In genomic region chr11:72112541-72113136, GRCh38 we compare ENCODE assay signal across 1 cellular context.
A peak's percentile ranks its signal among the peaks of the same experiment; 100 is the strongest.
TF ChIP-seq lines count a peak whose summit lies in the region.

Gene ANAPC15, minus strand, starts transcription at chr11:72112695. Its CDS starts 1,419 bp downstream, at chr11:72111276.

TF ChIP-seq in HepG2, 621 proteins besides CTCF, POLR2A, EP300 and RAD21 (continued from another document and continues in another):
- TF ChIP-seq ZNF883 (CRISPR knock-in tag; IDR thresholded peaks at IDR 0.05; ENCODE audit: not compliant biosample characterization) = no peak
- TF ChIP-seq ZKSCAN1 (IDR thresholded peaks at IDR 0.05; ENCODE audit: low read length) = no peak
- TF ChIP-seq RFXAP (CRISPR knock-in tag; IDR thresholded peaks at IDR 0.05; ENCODE audit: borderline replicate concordance) = no peak
- TF ChIP-seq, protein P1, sequence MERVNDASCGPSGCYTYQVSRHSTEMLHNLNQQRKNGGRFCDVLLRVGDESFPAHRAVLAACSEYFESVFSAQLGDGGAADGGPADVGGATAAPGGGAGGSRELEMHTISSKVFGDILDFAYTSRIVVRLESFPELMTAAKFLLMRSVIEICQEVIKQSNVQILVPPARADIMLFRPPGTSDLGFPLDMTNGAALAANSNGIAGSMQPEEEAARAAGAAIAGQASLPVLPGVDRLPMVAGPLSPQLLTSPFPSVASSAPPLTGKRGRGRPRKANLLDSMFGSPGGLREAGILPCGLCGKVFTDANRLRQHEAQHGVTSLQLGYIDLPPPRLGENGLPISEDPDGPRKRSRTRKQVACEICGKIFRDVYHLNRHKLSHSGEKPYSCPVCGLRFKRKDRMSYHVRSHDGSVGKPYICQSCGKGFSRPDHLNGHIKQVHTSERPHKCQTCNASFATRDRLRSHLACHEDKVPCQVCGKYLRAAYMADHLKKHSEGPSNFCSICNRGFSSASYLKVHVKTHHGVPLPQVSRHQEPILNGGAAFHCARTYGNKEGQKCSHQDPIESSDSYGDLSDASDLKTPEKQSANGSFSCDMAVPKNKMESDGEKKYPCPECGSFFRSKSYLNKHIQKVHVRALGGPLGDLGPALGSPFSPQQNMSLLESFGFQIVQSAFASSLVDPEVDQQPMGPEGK (CRISPR knock-in tag; IDR thresholded peaks at IDR 0.05) = no peak
- TF ChIP-seq, protein P2, sequence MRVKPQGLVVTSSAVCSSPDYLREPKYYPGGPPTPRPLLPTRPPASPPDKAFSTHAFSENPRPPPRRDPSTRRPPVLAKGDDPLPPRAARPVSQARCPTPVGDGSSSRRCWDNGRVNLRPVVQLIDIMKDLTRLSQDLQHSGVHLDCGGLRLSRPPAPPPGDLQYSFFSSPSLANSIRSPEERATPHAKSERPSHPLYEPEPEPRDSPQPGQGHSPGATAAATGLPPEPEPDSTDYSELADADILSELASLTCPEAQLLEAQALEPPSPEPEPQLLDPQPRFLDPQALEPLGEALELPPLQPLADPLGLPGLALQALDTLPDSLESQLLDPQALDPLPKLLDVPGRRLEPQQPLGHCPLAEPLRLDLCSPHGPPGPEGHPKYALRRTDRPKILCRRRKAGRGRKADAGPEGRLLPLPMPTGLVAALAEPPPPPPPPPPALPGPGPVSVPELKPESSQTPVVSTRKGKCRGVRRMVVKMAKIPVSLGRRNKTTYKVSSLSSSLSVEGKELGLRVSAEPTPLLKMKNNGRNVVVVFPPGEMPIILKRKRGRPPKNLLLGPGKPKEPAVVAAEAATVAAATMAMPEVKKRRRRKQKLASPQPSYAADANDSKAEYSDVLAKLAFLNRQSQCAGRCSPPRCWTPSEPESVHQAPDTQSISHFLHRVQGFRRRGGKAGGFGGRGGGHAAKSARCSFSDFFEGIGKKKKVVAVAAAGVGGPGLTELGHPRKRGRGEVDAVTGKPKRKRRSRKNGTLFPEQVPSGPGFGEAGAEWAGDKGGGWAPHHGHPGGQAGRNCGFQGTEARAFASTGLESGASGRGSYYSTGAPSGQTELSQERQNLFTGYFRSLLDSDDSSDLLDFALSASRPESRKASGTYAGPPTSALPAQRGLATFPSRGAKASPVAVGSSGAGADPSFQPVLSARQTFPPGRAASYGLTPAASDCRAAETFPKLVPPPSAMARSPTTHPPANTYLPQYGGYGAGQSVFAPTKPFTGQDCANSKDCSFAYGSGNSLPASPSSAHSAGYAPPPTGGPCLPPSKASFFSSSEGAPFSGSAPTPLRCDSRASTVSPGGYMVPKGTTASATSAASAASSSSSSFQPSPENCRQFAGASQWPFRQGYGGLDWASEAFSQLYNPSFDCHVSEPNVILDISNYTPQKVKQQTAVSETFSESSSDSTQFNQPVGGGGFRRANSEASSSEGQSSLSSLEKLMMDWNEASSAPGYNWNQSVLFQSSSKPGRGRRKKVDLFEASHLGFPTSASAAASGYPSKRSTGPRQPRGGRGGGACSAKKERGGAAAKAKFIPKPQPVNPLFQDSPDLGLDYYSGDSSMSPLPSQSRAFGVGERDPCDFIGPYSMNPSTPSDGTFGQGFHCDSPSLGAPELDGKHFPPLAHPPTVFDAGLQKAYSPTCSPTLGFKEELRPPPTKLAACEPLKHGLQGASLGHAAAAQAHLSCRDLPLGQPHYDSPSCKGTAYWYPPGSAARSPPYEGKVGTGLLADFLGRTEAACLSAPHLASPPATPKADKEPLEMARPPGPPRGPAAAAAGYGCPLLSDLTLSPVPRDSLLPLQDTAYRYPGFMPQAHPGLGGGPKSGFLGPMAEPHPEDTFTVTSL (CRISPR knock-in tag; IDR thresholded peaks at IDR 0.05; ENCODE audit: borderline replicate concordance) = no peak
- peak; percentile 40; the same call in 1 of the 2 replicates for TF ChIP-seq DR1 (CRISPR knock-in tag; IDR thresholded peaks at IDR 0.05)
- TF ChIP-seq, protein P3, sequence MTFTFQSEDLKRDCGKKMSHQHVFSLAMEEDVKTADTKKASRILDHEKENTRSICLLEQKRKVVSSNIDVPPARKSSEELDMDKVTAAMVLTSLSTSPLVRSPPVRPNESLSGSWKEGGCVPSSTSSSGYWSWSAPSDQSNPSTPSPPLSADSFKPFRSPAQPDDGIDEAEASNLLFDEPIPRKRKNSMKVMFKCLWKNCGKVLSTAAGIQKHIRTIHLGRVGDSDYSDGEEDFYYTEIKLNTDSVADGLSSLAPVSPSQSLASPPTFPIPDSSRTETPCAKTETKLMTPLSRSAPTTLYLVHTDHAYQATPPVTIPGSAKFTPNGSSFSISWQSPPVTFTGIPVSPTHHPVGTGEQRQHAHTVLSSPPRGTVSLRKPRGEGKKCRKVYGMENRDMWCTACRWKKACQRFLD (CRISPR knock-in tag; IDR thresholded peaks at IDR 0.05; ENCODE audit: borderline replicate concordance) = no peak
- no peak for TF ChIP-seq GATAD2A (CRISPR knock-in tag; IDR thresholded peaks at IDR 0.05)
- no peak for TF ChIP-seq GMEB2 (CRISPR knock-in tag; IDR thresholded peaks at IDR 0.05; ENCODE audit: low read depth)
- TF ChIP-seq PBX2 (CRISPR knock-in tag; IDR thresholded peaks at IDR 0.05) = no peak
- TF ChIP-seq NR2F6 (IDR thresholded peaks at IDR 0.05) = 0 out of 2 replicates have a peak, but pooled peaks have one; percentile 40
- TF ChIP-seq NR2F6 (CRISPR knock-in tag; IDR thresholded peaks at IDR 0.05) = 0 out of 2 replicates have a peak, but pooled peaks have one; percentile 31
- no peak for TF ChIP-seq ARNTL (CRISPR knock-in tag; IDR thresholded peaks at IDR 0.05)
- peak; percentile 99 for TF ChIP-seq NR2C2 (CRISPR knock-in tag; IDR thresholded peaks at IDR 0.05; ENCODE audit: borderline replicate concordance)
- peak; percentile 79; the same call in 1 of the 2 replicates for TF ChIP-seq NFKBIZ (CRISPR knock-in tag; IDR thresholded peaks at IDR 0.05)
- no peak for TF ChIP-seq ZNF274 (CRISPR knock-in tag; IDR thresholded peaks at IDR 0.05)
- no peak for TF ChIP-seq RARG (CRISPR knock-in tag; IDR thresholded peaks at IDR 0.05; ENCODE audit: low read depth)
- TF ChIP-seq, protein P4, sequence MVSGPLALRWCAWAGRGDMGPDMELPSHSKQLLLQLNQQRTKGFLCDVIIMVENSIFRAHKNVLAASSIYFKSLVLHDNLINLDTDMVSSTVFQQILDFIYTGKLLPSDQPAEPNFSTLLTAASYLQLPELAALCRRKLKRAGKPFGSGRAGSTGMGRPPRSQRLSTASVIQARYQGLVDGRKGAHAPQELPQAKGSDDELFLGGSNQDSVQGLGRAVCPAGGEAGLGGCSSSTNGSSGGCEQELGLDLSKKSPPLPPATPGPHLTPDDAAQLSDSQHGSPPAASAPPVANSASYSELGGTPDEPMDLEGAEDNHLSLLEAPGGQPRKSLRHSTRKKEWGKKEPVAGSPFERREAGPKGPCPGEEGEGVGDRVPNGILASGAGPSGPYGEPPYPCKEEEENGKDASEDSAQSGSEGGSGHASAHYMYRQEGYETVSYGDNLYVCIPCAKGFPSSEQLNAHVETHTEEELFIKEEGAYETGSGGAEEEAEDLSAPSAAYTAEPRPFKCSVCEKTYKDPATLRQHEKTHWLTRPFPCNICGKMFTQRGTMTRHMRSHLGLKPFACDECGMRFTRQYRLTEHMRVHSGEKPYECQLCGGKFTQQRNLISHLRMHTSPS (CRISPR knock-in tag; IDR thresholded peaks at IDR 0.05; ENCODE audit: low read depth) = no peak
- no peak for TF ChIP-seq ZNF121 (CRISPR knock-in tag; IDR thresholded peaks at IDR 0.05)
- TF ChIP-seq ZNF772 (CRISPR knock-in tag; IDR thresholded peaks at IDR 0.05) = no peak
- no peak for TF ChIP-seq NRL (CRISPR knock-in tag; IDR thresholded peaks at IDR 0.05; ENCODE audit: borderline replicate concordance)
- TF ChIP-seq ZC3H4 (CRISPR knock-in tag; IDR thresholded peaks at IDR 0.05; ENCODE audit: borderline replicate concordance) = peak; percentile 11; the same call in 1 of the 2 replicates
- TF ChIP-seq ZNF232 (CRISPR knock-in tag; IDR thresholded peaks at IDR 0.05; ENCODE audit: borderline replicate concordance) = peak; percentile 57; the same call in 1 of the 2 replicates
- TF ChIP-seq, protein P5, sequence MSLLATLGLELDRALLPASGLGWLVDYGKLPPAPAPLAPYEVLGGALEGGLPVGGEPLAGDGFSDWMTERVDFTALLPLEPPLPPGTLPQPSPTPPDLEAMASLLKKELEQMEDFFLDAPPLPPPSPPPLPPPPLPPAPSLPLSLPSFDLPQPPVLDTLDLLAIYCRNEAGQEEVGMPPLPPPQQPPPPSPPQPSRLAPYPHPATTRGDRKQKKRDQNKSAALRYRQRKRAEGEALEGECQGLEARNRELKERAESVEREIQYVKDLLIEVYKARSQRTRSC (CRISPR knock-in tag; IDR thresholded peaks at IDR 0.05; ENCODE audit: low read depth) = no peak
- TF ChIP-seq KMT2A (CRISPR knock-in tag; IDR thresholded peaks at IDR 0.05) = no peak; the same call in 1 of the 2 replicates
- no peak for TF ChIP-seq REXO4 (CRISPR knock-in tag; IDR thresholded peaks at IDR 0.05; ENCODE audit: borderline replicate concordance)
- TF ChIP-seq ZMAT5 (CRISPR knock-in tag; IDR thresholded peaks at IDR 0.05; ENCODE audit: borderline replicate concordance, low read depth) = no peak
- TF ChIP-seq MATR3 (CRISPR knock-in tag; IDR thresholded peaks at IDR 0.05) = no peak
- no peak for TF ChIP-seq KLF15 (CRISPR knock-in tag; IDR thresholded peaks at IDR 0.05; ENCODE audit: borderline replicate concordance)
- TF ChIP-seq ZNF672 (CRISPR knock-in tag; IDR thresholded peaks at IDR 0.05) = no peak
- TF ChIP-seq RCOR2 (CRISPR knock-in tag; IDR thresholded peaks at IDR 0.05) = no peak
- no peak for TF ChIP-seq BCLAF1 (IDR thresholded peaks at IDR 0.05)
- peak; percentile 4; the same call in 1 of the 2 replicates for TF ChIP-seq TBX3 (IDR thresholded peaks at IDR 0.05; ENCODE audit: borderline replicate concordance)
- TF ChIP-seq, protein P6, sequence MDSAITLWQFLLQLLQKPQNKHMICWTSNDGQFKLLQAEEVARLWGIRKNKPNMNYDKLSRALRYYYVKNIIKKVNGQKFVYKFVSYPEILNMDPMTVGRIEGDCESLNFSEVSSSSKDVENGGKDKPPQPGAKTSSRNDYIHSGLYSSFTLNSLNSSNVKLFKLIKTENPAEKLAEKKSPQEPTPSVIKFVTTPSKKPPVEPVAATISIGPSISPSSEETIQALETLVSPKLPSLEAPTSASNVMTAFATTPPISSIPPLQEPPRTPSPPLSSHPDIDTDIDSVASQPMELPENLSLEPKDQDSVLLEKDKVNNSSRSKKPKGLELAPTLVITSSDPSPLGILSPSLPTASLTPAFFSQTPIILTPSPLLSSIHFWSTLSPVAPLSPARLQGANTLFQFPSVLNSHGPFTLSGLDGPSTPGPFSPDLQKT (CRISPR knock-in tag; IDR thresholded peaks at IDR 0.05; ENCODE audit: borderline replicate concordance) = no peak
- TF ChIP-seq ZNF816 (CRISPR knock-in tag; IDR thresholded peaks at IDR 0.05; ENCODE audit: borderline replicate concordance) = no peak
- no peak for TF ChIP-seq ZNF331 (CRISPR knock-in tag; IDR thresholded peaks at IDR 0.05)
- TF ChIP-seq PHF5A (CRISPR knock-in tag; IDR thresholded peaks at IDR 0.05; ENCODE audit: low read depth, unreplicated experiment) = peak; percentile 22
- peak; percentile 48; the same call in 1 of the 2 replicates for TF ChIP-seq RNF2 (conservative IDR thresholded peaks at IDR 0.05; ENCODE audit: low read depth)
- TF ChIP-seq, protein P7, sequence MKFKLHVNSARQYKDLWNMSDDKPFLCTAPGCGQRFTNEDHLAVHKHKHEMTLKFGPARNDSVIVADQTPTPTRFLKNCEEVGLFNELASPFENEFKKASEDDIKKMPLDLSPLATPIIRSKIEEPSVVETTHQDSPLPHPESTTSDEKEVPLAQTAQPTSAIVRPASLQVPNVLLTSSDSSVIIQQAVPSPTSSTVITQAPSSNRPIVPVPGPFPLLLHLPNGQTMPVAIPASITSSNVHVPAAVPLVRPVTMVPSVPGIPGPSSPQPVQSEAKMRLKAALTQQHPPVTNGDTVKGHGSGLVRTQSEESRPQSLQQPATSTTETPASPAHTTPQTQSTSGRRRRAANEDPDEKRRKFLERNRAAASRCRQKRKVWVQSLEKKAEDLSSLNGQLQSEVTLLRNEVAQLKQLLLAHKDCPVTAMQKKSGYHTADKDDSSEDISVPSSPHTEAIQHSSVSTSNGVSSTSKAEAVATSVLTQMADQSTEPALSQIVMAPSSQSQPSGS (CRISPR knock-in tag; IDR thresholded peaks at IDR 0.05) = peak; percentile 41; the same call in 1 of the 2 replicates
- no peak; the same call in 1 of the 2 replicates for TF ChIP-seq KAT7 (CRISPR knock-in tag; IDR thresholded peaks at IDR 0.05; ENCODE audit: borderline replicate concordance)
